Comparison of ENCODE assay signal across 11 cellular contexts in genomic region chr19:43554317-43554895, GRCh38. TPM values are rescaled to one million over a fixed set of nuclear protein-coding genes. Genes with fewer than 3 reads are reported as not detected.
"Had no signal": no experiment of that assay in that cellular context is flagged by ENCODE, and none has a peak within 500 bp of the region (broad histone marks: within the 10 kb centered on the region; RNA-seq: fewer than 3 reads in every experiment).

No MANE protein-coding gene starts in this region.

- H3K27ac ChIP-seq: esophagus squamous epithelium, left lung, psoas muscle, right lobe of liver, SK-N-MC had no signal

- H3K4me1 ChIP-seq: esophagus squamous epithelium, left lung, psoas muscle, right lobe of liver had no signal

- H3K9me3 Mint-ChIP-seq: activated naive CD4-positive, alpha-beta T cell treated with anti-CD3 and anti-CD28 coated beads, Interleukin-2, amount 10 ng/mL, durations not matched to agents 7 days and 5 days; activated T-cell treated with anti-CD3 and anti-CD28 coated beads, Interleukin-2, amount 50 U/mL, for 72 hours; memory B cell; nephron progenitor cell; stimulated activated naive B cell treated with anti-CD40 and anti-IgM and Interleukin-4, amounts not matched to agents 10 μg/mL and 1 μg/mL and 100 μg/mL, for 72 hours; type B pancreatic cell had no signal

- H3K9me3 ChIP-seq: esophagus squamous epithelium, left lung, psoas muscle, right lobe of liver had no signal

- H3K4me3 Mint-ChIP-seq: activated naive CD4-positive, alpha-beta T cell treated with anti-CD3 and anti-CD28 coated beads, Interleukin-2, amount 10 ng/mL, durations not matched to agents 7 days and 5 days; activated T-cell treated with anti-CD3 and anti-CD28 coated beads, Interleukin-2, amount 50 U/mL, for 72 hours; memory B cell; nephron progenitor cell; stimulated activated naive B cell treated with anti-CD40 and anti-IgM and Interleukin-4, amounts not matched to agents 10 μg/mL and 1 μg/mL and 100 μg/mL, for 72 hours; type B pancreatic cell had no signal

- DNase-seq: esophagus squamous epithelium had no signal

- H3K27ac Mint-ChIP-seq: activated naive CD4-positive, alpha-beta T cell treated with anti-CD3 and anti-CD28 coated beads, Interleukin-2, amount 10 ng/mL, durations not matched to agents 7 days and 5 days; memory B cell; nephron progenitor cell; stimulated activated naive B cell treated with anti-CD40 and anti-IgM and Interleukin-4, amounts not matched to agents 10 μg/mL and 1 μg/mL and 100 μg/mL, for 72 hours had no signal

- H3K27me3 Mint-ChIP-seq: activated naive CD4-positive, alpha-beta T cell treated with anti-CD3 and anti-CD28 coated beads, Interleukin-2, amount 10 ng/mL, durations not matched to agents 7 days and 5 days; memory B cell; stimulated activated naive B cell treated with anti-CD40 and anti-IgM and Interleukin-4, amounts not matched to agents 10 μg/mL and 1 μg/mL and 100 μg/mL, for 72 hours; type B pancreatic cell had no signal

- H3K27me3 ChIP-seq: esophagus squamous epithelium, left lung, right lobe of liver had no signal

- H3K4me3 ChIP-seq: esophagus squamous epithelium, left lung, psoas muscle, right lobe of liver, SK-N-MC had no signal

RNA-seq across cellular contexts. Expression of gene ZNF575, which starts 21.4 kb away (rescaled TPM):
- total RNA-seq: esophagus squamous epithelium had no signal
